ENCODE assay signal across 19 cellular contexts in the genomic region with DNA sequence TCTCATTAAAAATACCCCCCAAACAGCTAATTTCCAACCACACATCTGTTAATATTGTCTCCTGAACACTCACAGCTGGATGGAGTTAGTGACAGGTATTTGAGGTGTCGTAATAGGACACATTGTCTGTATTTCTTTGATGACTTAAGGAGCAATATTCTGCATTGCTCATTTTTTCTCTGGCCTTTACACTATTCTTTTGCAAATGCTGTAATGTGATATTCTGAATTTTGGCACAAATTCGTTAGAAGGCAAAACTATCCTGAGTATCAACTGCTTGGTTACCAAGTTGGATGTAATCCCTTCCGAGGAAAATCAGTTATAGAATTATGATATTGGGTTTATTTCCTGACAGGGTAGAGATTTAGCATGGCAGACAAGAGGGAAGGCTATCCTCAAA.
"Had no signal": no experiment of that assay in that cellular context is flagged by ENCODE, and none has a peak within 500 bp of the region (broad histone marks: within the 10 kb centered on the region; RNA-seq: fewer than 3 reads in every experiment).

No MANE protein-coding gene starts in this region.

- H3K9me3 Mint-ChIP-seq: mesothelial cell of epicardium; natural killer cell treated with Interleukin-12 subunit alpha and Interleukin-12 subunit beta and Interleukin-15 and Interleukin-18, amount 100 ng/mL, for 72 hours had no signal

- H3K27ac ChIP-seq: body of pancreas, colonic mucosa, transverse colon, VCaP had no signal

- H3K4me3 ChIP-seq: body of pancreas, colonic mucosa, lung, sigmoid colon, transverse colon had no signal

- H3K36me3 ChIP-seq: colonic mucosa, sigmoid colon, transverse colon had no signal

- DNase-seq: activated CD4-positive, CD25-positive, alpha-beta regulatory T cell treated with anti-CD3 and anti-CD28 coated beads, Interleukin-2, amount 50 U/mL, for 72 hours; activated gamma-delta T cell treated with Interleukin-2 at 50 U/mL for 16 hours; amygdala; body of pancreas; caudate nucleus; colonic mucosa; foreskin fibroblast; hippocampal formation; left cardiac atrium; sigmoid colon; SK-N-SH; stimulated activated CD4-positive, alpha-beta T cell treated with anti-CD3 and anti-CD28 coated beads, Interleukin-4, amount 100 ng/mL, for 4 hours; stimulated activated naive CD4-positive, alpha-beta T cell; transverse colon had no signal

- H3K27ac Mint-ChIP-seq: activated naive CD8-positive, alpha-beta T cell; natural killer cell treated with Interleukin-12 subunit alpha and Interleukin-12 subunit beta and Interleukin-15 and Interleukin-18, amount 100 ng/mL, for 72 hours had no signal

- H3K27me3 ChIP-seq: body of pancreas, colonic mucosa, sigmoid colon, transverse colon had no signal

- H3K9me3 ChIP-seq: body of pancreas, colonic mucosa, sigmoid colon, SK-N-SH, transverse colon had no signal

- ATAC-seq: body of pancreas; left cardiac atrium; natural killer cell treated with Interleukin-12 subunit alpha and Interleukin-12 subunit beta and Interleukin-15 and Interleukin-18, amount 100 ng/mL, for 72 hours had no signal

- H3K36me3 Mint-ChIP-seq: activated naive CD8-positive, alpha-beta T cell; mesothelial cell of epicardium; natural killer cell treated with Interleukin-12 subunit alpha and Interleukin-12 subunit beta and Interleukin-15 and Interleukin-18, amount 100 ng/mL, for 72 hours had no signal

- H3K4me3 Mint-ChIP-seq: activated naive CD8-positive, alpha-beta T cell; mesothelial cell of epicardium; natural killer cell treated with Interleukin-12 subunit alpha and Interleukin-12 subunit beta and Interleukin-15 and Interleukin-18, amount 100 ng/mL, for 72 hours had no signal

- H3K4me1 ChIP-seq: colonic mucosa had no signal
